Comparison of ENCODE assay signal across 2 cellular contexts in the genomic region with DNA sequence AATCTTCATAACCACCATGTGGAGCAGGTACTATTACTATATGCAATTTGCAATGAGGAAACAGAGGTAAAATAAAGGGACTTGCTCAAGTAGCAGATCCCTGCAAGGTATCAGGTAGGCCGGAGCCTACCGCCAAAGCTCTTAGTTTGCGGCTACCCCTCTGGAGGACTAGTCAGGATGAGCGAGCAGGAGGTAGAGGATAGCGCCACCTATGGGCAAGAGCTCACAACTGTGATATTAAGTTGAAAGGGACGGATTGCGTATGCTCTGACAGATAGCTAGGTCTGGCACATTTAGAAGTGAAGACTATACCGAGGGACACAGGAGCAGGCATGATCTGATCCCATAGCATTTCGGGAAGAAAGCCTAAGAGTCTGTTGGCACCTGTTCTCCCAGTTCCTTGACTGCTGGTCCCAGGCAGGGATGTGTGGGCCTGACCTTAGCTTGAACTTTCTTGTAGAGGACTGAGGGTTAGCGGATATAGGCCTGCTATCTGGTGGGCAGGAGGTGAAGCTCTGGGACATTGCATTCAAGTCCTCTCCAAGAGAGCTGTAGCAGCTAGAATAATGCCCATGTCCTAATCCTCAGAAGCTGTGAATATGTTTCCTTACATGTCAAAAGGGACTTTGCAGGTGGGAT.
TF ChIP-seq lines count a peak whose summit lies in the region.

No MANE protein-coding gene starts in this region.

TF ChIP-seq in A549, 52 proteins besides CTCF, POLR2A, EP300 and RAD21:
- TF ChIP-seq MAFK (IDR thresholded peaks at IDR 0.05; ENCODE audit: partially characterized antibody) (no peak), HES2 (IDR thresholded peaks at IDR 0.05) (no peak), MYC (IDR thresholded peaks at IDR 0.05; ENCODE audit: borderline replicate concordance, low read length) (no peak), NR3C1 (IDR thresholded peaks at IDR 0.05) (no peak), EHMT2 (IDR thresholded peaks at IDR 0.05; ENCODE audit: low read depth) (no peak), ZNF302 (CRISPR knock-in tag; IDR thresholded peaks at IDR 0.05) (no peak), REST (IDR thresholded peaks at IDR 0.05) (no peak), CBX8 (IDR thresholded peaks at IDR 0.05) (no peak), CHD2 (IDR thresholded peaks at IDR 0.05; ENCODE audit: low read length, partially characterized antibody) (no peak)
TF ChIP-seq in A549: peak in this region for 0.

TF ChIP-seq in endothelial cell of umbilical vein, 7 proteins besides CTCF, POLR2A, EP300 and RAD21:
- TF ChIP-seq EZH2 (IDR thresholded peaks at IDR 0.05; ENCODE audit: borderline replicate concordance, low read depth, low read length, severe bottlenecking) (no peak), JUN (IDR thresholded peaks at IDR 0.05; ENCODE audit: borderline replicate concordance, insufficient read depth, insufficient read length, low read depth) (no peak), MYC (IDR thresholded peaks at IDR 0.05; ENCODE audit: low read depth, low read length) (no peak), FOS (IDR thresholded peaks at IDR 0.05; ENCODE audit: borderline replicate concordance, insufficient read depth, low read length) (no peak), POLR2AphosphoS5 (IDR thresholded peaks at IDR 0.05; ENCODE audit: insufficient read depth, low read depth, low read length) (no peak), GATA2 (IDR thresholded peaks at IDR 0.05; ENCODE audit: insufficient read depth, insufficient read length, low read depth, low read length) (no peak)
- TF ChIP-seq, protein P1, sequence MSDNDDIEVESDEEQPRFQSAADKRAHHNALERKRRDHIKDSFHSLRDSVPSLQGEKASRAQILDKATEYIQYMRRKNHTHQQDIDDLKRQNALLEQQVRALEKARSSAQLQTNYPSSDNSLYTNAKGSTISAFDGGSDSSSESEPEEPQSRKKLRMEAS (IDR thresholded peaks at IDR 0.05; ENCODE audit: insufficient read depth, insufficient read length), result no peak
